ENCODE assay signal across 10 cellular contexts in the genomic region with DNA sequence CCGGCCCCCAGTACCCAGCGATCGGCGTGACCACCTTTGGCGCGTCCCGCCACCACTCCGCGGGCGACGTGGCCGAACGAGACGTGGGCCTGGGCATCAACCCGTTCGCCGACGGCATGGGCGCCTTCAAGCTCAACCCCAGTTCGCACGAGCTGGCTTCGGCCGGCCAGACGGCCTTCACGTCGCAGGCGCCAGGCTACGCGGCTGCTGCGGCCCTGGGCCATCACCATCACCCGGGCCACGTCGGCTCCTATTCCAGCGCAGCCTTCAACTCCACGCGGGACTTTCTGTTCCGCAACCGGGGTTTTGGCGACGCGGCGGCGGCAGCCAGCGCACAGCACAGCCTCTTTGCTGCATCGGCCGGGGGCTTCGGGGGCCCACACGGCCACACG. TPM values are rescaled to one million over a fixed set of nuclear protein-coding genes. Genes with fewer than 3 reads are reported as not detected.
DNase-seq lines count a peak whose midpoint lies in the region; ATAC-seq and TF ChIP-seq lines count a peak whose summit lies in the region.
"Had no signal": no experiment of that assay in that cellular context is flagged by ENCODE, and none has a peak within 500 bp of the region (broad histone marks: within the 10 kb centered on the region; RNA-seq: fewer than 3 reads in every experiment).

No MANE protein-coding gene starts in this region.

- no peak overlapping the region for H4K5ac ChIP-seq in mesendoderm (ENCODE audit: low read length)

- peak overlapping the region; percentile 69 for H2AFZ ChIP-seq in mammary epithelial cell (ENCODE audit: low read depth, low read length)

- H3K27ac ChIP-seq in mammary epithelial cell (ENCODE audit: insufficient read depth, low read depth, low read length) (no peak overlapping the region), mesendoderm (ENCODE audit: low read depth, low read length) (no peak overlapping the region), thymus (ENCODE audit: low read depth) (no peak overlapping the region)

- no peaks in the 10 kb centered on the region for H4K20me1 ChIP-seq in mammary epithelial cell (ENCODE audit: insufficient read depth, low read length)

- H3K4me3 Mint-ChIP-seq in HFFc6 = peak overlapping the region; percentile 95; the same call in 1 of the 2 replicates
- no peak overlapping the region for H3K4me3 Mint-ChIP-seq in activated T-helper 17 cell treated with anti-CD3 and anti-CD28 coated beads, Interleukin-2, amount 50 U/mL, for 72 hours

- DNase-seq in HFFc6 (no peak), mammary epithelial cell (no peak), mesendoderm (peak; percentile 37), NCI-H524 treated with DMSO at 0.1 percent for 48 hours (lab: John Stamatoyannopoulos, UW) (no peak), NCI-H345 (lab: John Stamatoyannopoulos, UW) (no peak)
- DNase-seq: amniotic stem cell had no signal

- dilution Hi-C loops in mammary epithelial cell (cut with HindIII; ENCODE audit: low sequenced_read_pairs) = no loop called here

- 10% methylated on average over 4 of the region's 49 CpGs for WGBS in mammary epithelial cell (ENCODE audit: low coverage, missing lambda C conversion rate)
- WGBS in mesendoderm (ENCODE audit: extremely low coverage, insufficient coverage, low lambda C conversion rate) = no CpG with 5 or more reads among the region's 49 CpGs
- whole genome bisulfite sequencing in thymus = 6% methylated on average over 49 of the region's 49 CpGs

- H3K79me1 ChIP-seq in mesendoderm (ENCODE audit: low read length) = no peaks in the 10 kb centered on the region

- H3K36me3 Mint-ChIP-seq in HFFc6 (ENCODE audit: low read depth) = peaks cover 21% of the 10 kb centered on the region
- H3K36me3 Mint-ChIP-seq in activated T-helper 17 cell treated with anti-CD3 and anti-CD28 coated beads, Interleukin-2, amount 50 U/mL, for 72 hours (ENCODE audit: low read depth) = peaks cover 38% of the 10 kb centered on the region

- no peak for ATAC-seq in activated T-helper 17 cell treated with anti-CD3 and anti-CD28 coated beads, Interleukin-2, amount 50 U/mL, for 72 hours (replicated peaks)
- ATAC-seq: esophagus mucosa had no signal

- BruUV-seq in mammary epithelial cell (replicated peaks; lab: Mats Ljungman, UMichigan) = no TSS peak

- intact Hi-C loops in mammary epithelial cell (cut with micrococcal nuclease) = no loop called here

- H3K36me3 ChIP-seq in mammary epithelial cell (ENCODE audit: insufficient read depth, low read length) (no peaks in the 10 kb centered on the region), mesendoderm (ENCODE audit: control insufficient read depth, insufficient read depth, low read length) (no peaks in the 10 kb centered on the region), thymus (ENCODE audit: control insufficient read depth, insufficient read depth) (no peaks in the 10 kb centered on the region)

- H3K27ac Mint-ChIP-seq in HFFc6 = no peak overlapping the region
- no peak overlapping the region for H3K27ac Mint-ChIP-seq in activated T-helper 17 cell treated with anti-CD3 and anti-CD28 coated beads, Interleukin-2, amount 50 U/mL, for 72 hours

- no peak overlapping the region for H3K4ac ChIP-seq in mesendoderm (ENCODE audit: low read depth, low read length)

- in situ Hi-C loops in mammary epithelial cell (cut with MboI; ENCODE audit: low sequenced_read_pairs in 2 of 2) = no loop called here

- H3K27me3 ChIP-seq in mammary epithelial cell (ENCODE audit: insufficient read depth, low read length) (peaks cover 88% of the 10 kb centered on the region), mesendoderm (ENCODE audit: insufficient read depth, low read length, poor library complexity) (peaks cover 76% of the 10 kb centered on the region), thymus (ENCODE audit: control insufficient read depth, insufficient read depth) (peaks cover 91% of the 10 kb centered on the region)

- CTCF ChIA-PET in mammary epithelial cell (lab: Charles Lee; ENCODE audit: low non-redundant PET) = no interaction called here

- peaks cover 10% of the 10 kb centered on the region for H3K4me1 ChIP-seq in mammary epithelial cell (ENCODE audit: insufficient read depth, low read length)
- H3K4me1 ChIP-seq in mesendoderm (ENCODE audit: control insufficient read depth, low read depth, low read length) = no peaks in the 10 kb centered on the region
- H3K4me1 ChIP-seq in thymus (ENCODE audit: control insufficient read depth, insufficient read depth, low read length) = peaks cover 4% of the 10 kb centered on the region

- H3K9me3 Mint-ChIP-seq in HFFc6 = peaks cover 19% of the 10 kb centered on the region; the same call in 1 of the 2 replicates
- peaks cover 9% of the 10 kb centered on the region for H3K9me3 Mint-ChIP-seq in activated T-helper 17 cell treated with anti-CD3 and anti-CD28 coated beads, Interleukin-2, amount 50 U/mL, for 72 hours

- H2AK5ac ChIP-seq in mesendoderm (ENCODE audit: low read length) = no peak overlapping the region

- TF ChIP-seq CTCF in HFFc6 (IDR thresholded peaks at IDR 0.05) = no peak
- no peak for TF ChIP-seq CTCF in mammary epithelial cell (conservative IDR thresholded peaks at IDR 0.05 in 1 of 2, IDR thresholded peaks at IDR 0.05 in 1 of 2; ENCODE audit: extremely low read depth in 1 of 2, insufficient read depth in 1 of 2, low read depth in 1 of 2, low read length in 2 of 2)

- H2BK120ac ChIP-seq in mesendoderm (ENCODE audit: low read depth, low read length) = no peak overlapping the region

- H3K4me2 ChIP-seq in mammary epithelial cell (ENCODE audit: insufficient read depth, low read depth, low read length) = peak overlapping the region; percentile 72
- H3K4me2 ChIP-seq in mesendoderm (ENCODE audit: low read length) = peak overlapping the region; percentile 19

- H4K8ac ChIP-seq in mesendoderm (ENCODE audit: low read depth, low read length) = no peak overlapping the region

- H3K18ac ChIP-seq in mesendoderm (ENCODE audit: low read length) = no peak overlapping the region

- H3K27me3 Mint-ChIP-seq in HFFc6 (ENCODE audit: insufficient read depth) = peaks cover 67% of the 10 kb centered on the region
- H3K27me3 Mint-ChIP-seq in activated T-helper 17 cell treated with anti-CD3 and anti-CD28 coated beads, Interleukin-2, amount 50 U/mL, for 72 hours = peaks cover 57% of the 10 kb centered on the region

- H3K9ac ChIP-seq in mammary epithelial cell (ENCODE audit: insufficient read depth, low read length) (no peak overlapping the region), mesendoderm (ENCODE audit: low read length) (no peak overlapping the region)

- H3K79me2 ChIP-seq in mammary epithelial cell (ENCODE audit: insufficient read depth, low read length) (no peaks in the 10 kb centered on the region), mesendoderm (ENCODE audit: control insufficient read depth, insufficient read depth, low read length) (no peaks in the 10 kb centered on the region)

- no peak overlapping the region for H3K56ac ChIP-seq in mesendoderm (ENCODE audit: low read length)

- H3K4me1 Mint-ChIP-seq in HFFc6 (ENCODE audit: low read depth) = peaks cover 53% of the 10 kb centered on the region
- no peaks in the 10 kb centered on the region for H3K4me1 Mint-ChIP-seq in activated T-helper 17 cell treated with anti-CD3 and anti-CD28 coated beads, Interleukin-2, amount 50 U/mL, for 72 hours

- H2BK15ac ChIP-seq in mesendoderm (replicated peaks; ENCODE audit: low read depth) = no peak overlapping the region

- H3K4me3 ChIP-seq in mammary epithelial cell (replicated peaks in 1 of 3; ENCODE audit: insufficient read depth in 1 of 3, low read depth in 2 of 3, low read length in 3 of 3) = no peak overlapping the region
- H3K4me3 ChIP-seq in mesendoderm (ENCODE audit: low read length) = no peak overlapping the region
- H3K4me3 ChIP-seq in thymus (ENCODE audit: low read length) = peak overlapping the region; percentile 30
- H3K4me3 ChIP-seq: lung had no signal

- H3K23ac ChIP-seq in mesendoderm (ENCODE audit: low read length) = no peak overlapping the region

- H3K9me3 ChIP-seq in mammary epithelial cell (replicated peaks; ENCODE audit: insufficient read depth, low read length) (peaks cover 26% of the 10 kb centered on the region), thymus (ENCODE audit: control insufficient read depth) (peaks cover 12% of the 10 kb centered on the region)

- H2BK5ac ChIP-seq in mesendoderm (ENCODE audit: low read length) = no peak overlapping the region

RNA-seq across cellular contexts. Expression of gene ZIC1, which starts 1.0 kb away (rescaled TPM):
- total RNA-seq in HFFc6 (2021; fragmentation: NEBNext Ultra II Directional; extraction: Animal tissue kit (Norgen Biotek cat#: 25700)) = 1 to 10 TPM in 1 of 6 experiments, under 1 TPM in 5; 0.43 to 1.0 (median 0.57) TPM
- total RNA-seq in mammary epithelial cell = under 1 TPM in 1 of 2 donors, not detected in 1; under 0.01 TPM
- polyA plus RNA-seq in mammary epithelial cell (not detected), thymus (0.02 TPM)
- not detected for polyA minus RNA-seq in mammary epithelial cell
- polyA plus RNA-seq in mesendoderm (2013, experiment 1 of 2) = 1.0 TPM
- 0.84 TPM for polyA plus RNA-seq in mesendoderm (2013, experiment 2 of 2)
- not detected for total RNA-seq in activated T-helper 17 cell treated with anti-CD3 and anti-CD28 coated beads, Interleukin-2, amount 50 U/mL, for 72 hours
- total RNA-seq: lung had no signal

RNA-seq across cellular contexts. Expression of gene ZIC4, which starts 3.8 kb away (rescaled TPM):
- total RNA-seq in HFFc6 (2021; fragmentation: NEBNext Ultra II Directional; extraction: Animal tissue kit (Norgen Biotek cat#: 25700)) = under 1 TPM; 0.28 to 0.58 (median 0.49) TPM
- total RNA-seq in mammary epithelial cell = under 1 TPM in 1 of 2 donors, not detected in 1; 0.17 TPM
- polyA plus RNA-seq in mammary epithelial cell (not detected), thymus (not detected)
- not detected for polyA minus RNA-seq in mammary epithelial cell
- polyA plus RNA-seq in mesendoderm (2013, experiment 1 of 2) = 0.01 TPM
- polyA plus RNA-seq in mesendoderm (2013, experiment 2 of 2) = 0.01 TPM
- total RNA-seq in activated T-helper 17 cell treated with anti-CD3 and anti-CD28 coated beads, Interleukin-2, amount 50 U/mL, for 72 hours = not detected
- total RNA-seq: esophagus mucosa, lung had no signal
- polyA plus RNA-seq: lung had no signal
